Comparison of ENCODE assay signal across 1 cellular context in the genomic region with DNA sequence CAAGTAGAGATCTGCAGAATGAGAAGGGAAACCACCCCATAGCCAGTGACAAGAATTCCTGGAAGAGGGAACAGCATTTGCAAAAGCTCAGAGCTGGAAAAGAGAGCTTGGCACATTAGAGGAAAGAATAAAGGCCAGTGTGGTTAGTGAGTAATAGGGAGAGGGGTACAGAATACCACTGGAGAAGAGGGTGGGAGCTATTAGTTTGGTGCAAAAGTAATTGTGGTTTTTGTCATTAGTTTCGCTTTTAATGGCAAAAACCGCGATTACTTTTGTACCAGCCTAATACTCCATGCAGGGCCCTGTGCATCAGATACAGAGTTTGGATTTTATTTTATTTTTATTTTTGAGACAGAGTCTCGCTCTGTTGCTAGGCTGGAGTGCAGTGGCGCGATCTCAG.
TF ChIP-seq lines count a peak whose summit lies in the region.

No MANE protein-coding gene starts in this region.

TF ChIP-seq in SK-N-SH, 30 proteins besides CTCF, POLR2A, EP300 and RAD21 (continued from another document):
- TF ChIP-seq, protein P1, sequence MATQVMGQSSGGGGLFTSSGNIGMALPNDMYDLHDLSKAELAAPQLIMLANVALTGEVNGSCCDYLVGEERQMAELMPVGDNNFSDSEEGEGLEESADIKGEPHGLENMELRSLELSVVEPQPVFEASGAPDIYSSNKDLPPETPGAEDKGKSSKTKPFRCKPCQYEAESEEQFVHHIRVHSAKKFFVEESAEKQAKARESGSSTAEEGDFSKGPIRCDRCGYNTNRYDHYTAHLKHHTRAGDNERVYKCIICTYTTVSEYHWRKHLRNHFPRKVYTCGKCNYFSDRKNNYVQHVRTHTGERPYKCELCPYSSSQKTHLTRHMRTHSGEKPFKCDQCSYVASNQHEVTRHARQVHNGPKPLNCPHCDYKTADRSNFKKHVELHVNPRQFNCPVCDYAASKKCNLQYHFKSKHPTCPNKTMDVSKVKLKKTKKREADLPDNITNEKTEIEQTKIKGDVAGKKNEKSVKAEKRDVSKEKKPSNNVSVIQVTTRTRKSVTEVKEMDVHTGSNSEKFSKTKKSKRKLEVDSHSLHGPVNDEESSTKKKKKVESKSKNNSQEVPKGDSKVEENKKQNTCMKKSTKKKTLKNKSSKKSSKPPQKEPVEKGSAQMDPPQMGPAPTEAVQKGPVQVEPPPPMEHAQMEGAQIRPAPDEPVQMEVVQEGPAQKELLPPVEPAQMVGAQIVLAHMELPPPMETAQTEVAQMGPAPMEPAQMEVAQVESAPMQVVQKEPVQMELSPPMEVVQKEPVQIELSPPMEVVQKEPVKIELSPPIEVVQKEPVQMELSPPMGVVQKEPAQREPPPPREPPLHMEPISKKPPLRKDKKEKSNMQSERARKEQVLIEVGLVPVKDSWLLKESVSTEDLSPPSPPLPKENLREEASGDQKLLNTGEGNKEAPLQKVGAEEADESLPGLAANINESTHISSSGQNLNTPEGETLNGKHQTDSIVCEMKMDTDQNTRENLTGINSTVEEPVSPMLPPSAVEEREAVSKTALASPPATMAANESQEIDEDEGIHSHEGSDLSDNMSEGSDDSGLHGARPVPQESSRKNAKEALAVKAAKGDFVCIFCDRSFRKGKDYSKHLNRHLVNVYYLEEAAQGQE (IDR thresholded peaks at IDR 0.05; ENCODE audit: low read depth, low read length) = no peak
- TF ChIP-seq MEF2A (IDR thresholded peaks at IDR 0.05; ENCODE audit: borderline replicate concordance, low read depth) = no peak
- TF ChIP-seq, protein P2, sequence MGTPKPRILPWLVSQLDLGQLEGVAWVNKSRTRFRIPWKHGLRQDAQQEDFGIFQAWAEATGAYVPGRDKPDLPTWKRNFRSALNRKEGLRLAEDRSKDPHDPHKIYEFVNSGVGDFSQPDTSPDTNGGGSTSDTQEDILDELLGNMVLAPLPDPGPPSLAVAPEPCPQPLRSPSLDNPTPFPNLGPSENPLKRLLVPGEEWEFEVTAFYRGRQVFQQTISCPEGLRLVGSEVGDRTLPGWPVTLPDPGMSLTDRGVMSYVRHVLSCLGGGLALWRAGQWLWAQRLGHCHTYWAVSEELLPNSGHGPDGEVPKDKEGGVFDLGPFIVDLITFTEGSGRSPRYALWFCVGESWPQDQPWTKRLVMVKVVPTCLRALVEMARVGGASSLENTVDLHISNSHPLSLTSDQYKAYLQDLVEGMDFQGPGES (IDR thresholded peaks at IDR 0.05; ENCODE audit: low read depth, low read length) = no peak
- no peak for TF ChIP-seq FOXJ3 (CRISPR knock-in tag; IDR thresholded peaks at IDR 0.05)
- TF ChIP-seq MXI1 (IDR thresholded peaks at IDR 0.05; ENCODE audit: low read depth, low read length) = no peak
- no peak for TF ChIP-seq SMC3 (IDR thresholded peaks at IDR 0.05; ENCODE audit: low read depth, low read length)
- TF ChIP-seq CHD2 (IDR thresholded peaks at IDR 0.05; ENCODE audit: low read length, partially characterized antibody) = no peak
- no peak for TF ChIP-seq NFIC (IDR thresholded peaks at IDR 0.05; ENCODE audit: borderline replicate concordance)
- no peak for TF ChIP-seq JUND (IDR thresholded peaks at IDR 0.05)
- TF ChIP-seq YY1 (IDR thresholded peaks at IDR 0.05; ENCODE audit: low read depth) = no peak
- no peak for TF ChIP-seq TCF12 (IDR thresholded peaks at IDR 0.05)
- TF ChIP-seq TEAD4 (IDR thresholded peaks at IDR 0.05; ENCODE audit: borderline replicate concordance, insufficient read depth) = no peak
- TF ChIP-seq, protein P3, sequence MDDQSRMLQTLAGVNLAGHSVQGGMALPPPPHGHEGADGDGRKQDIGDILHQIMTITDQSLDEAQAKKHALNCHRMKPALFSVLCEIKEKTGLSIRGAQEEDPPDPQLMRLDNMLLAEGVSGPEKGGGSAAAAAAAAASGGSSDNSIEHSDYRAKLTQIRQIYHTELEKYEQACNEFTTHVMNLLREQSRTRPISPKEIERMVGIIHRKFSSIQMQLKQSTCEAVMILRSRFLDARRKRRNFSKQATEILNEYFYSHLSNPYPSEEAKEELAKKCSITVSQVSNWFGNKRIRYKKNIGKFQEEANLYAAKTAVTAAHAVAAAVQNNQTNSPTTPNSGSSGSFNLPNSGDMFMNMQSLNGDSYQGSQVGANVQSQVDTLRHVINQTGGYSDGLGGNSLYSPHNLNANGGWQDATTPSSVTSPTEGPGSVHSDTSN (IDR thresholded peaks at IDR 0.05) = no peak
- no peak for TF ChIP-seq GABPA (IDR thresholded peaks at IDR 0.05; ENCODE audit: low read depth)
TF ChIP-seq in SK-N-SH: peak in this region for 0.
